Comparison of ENCODE assay signal across 8 cellular contexts in the genomic region with DNA sequence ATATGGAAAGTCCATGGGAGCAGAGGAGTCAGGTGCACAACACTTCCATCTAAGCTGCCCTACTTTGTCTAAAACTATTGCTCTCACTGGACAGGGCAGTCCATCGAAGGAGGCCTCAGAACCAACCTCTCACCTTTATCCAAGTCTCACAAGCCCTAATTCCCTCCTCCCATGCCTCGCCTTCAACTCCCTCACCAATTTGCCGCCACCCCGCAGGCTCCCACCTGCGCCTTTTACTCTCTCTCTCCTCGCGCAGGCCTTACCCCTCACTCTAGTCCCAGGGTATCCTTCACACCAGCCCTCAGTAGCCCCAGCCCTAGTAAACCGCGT. TPM values are rescaled to one million over a fixed set of nuclear protein-coding genes. Genes with fewer than 3 reads are reported as not detected.
DNase-seq lines count a peak whose midpoint lies in the region; ATAC-seq and TF ChIP-seq lines count a peak whose summit lies in the region.

No MANE protein-coding gene starts in this region.

- H3K27me3 ChIP-seq in adipocyte (replicated peaks; ENCODE audit: control insufficient read depth, insufficient read depth, low read length) (no peaks in the 10 kb centered on the region), right lobe of liver (no peaks in the 10 kb centered on the region)

- H3K4me1 ChIP-seq in adipocyte (ENCODE audit: control insufficient read depth, insufficient read depth, low read length) = peaks cover 17% of the 10 kb centered on the region
- H3K4me1 ChIP-seq in right lobe of liver = peaks cover 0 to 28% (median 7%) of the 10 kb centered on the region in 4 donors
- no peaks in the 10 kb centered on the region for H3K4me1 ChIP-seq in urinary bladder (ENCODE audit: insufficient read depth)

- TF ChIP-seq POLR2A in right lobe of liver (IDR thresholded peaks at IDR 0.05) = no peak

- no peaks in the 10 kb centered on the region for H3K9me3 ChIP-seq in adipocyte (ENCODE audit: control insufficient read depth, low read length)
- H3K9me3 ChIP-seq in right lobe of liver = no peaks in the 10 kb centered on the region

- peak overlapping the region; percentile 98 for H3K9ac ChIP-seq in adipocyte (ENCODE audit: low read length)

- intact Hi-C loops in right lobe of liver (cut with DNase I) = no loop called here

- DNase-seq in AG09309 (ENCODE audit: low read depth) = no peak
- DNase-seq in adipocyte (ENCODE audit: low read depth) = peak; percentile 56
- DNase-seq in right lobe of liver = no peak
- DNase-seq in GM19238 (ENCODE audit: insufficient read length, low spot score) = no peak
- DNase-seq in pons (ENCODE audit: low spot score) = no peak

- H3K36me3 ChIP-seq in adipocyte (ENCODE audit: control insufficient read depth, insufficient read depth, low read length, severe bottlenecking) (no peaks in the 10 kb centered on the region), right lobe of liver (no peaks in the 10 kb centered on the region), urinary bladder (ENCODE audit: insufficient read depth) (peaks cover 2% of the 10 kb centered on the region)

- peak overlapping the region; percentile 100 for H3K4me3 ChIP-seq in AG09309 (ENCODE audit: control insufficient read depth, low read depth, low read length)
- H3K4me3 ChIP-seq in adipocyte (ENCODE audit: low read length) = peak overlapping the region; percentile 99
- peak overlapping the region; percentile 72 to 78 (median 74) for H3K4me3 ChIP-seq in right lobe of liver
- H3K4me3 ChIP-seq in urinary bladder (ENCODE audit: low read depth, low read length) = peak overlapping the region; percentile 56

- no peak for TF ChIP-seq CTCF in AG09309 (IDR thresholded peaks at IDR 0.05; ENCODE audit: control insufficient read depth, insufficient read depth, low read depth, low read length, missing control alignments)
- no peak for TF ChIP-seq CTCF in right lobe of liver (IDR thresholded peaks at IDR 0.05)

- peak; percentile 0 for ATAC-seq in HG02938 (IDR thresholded peaks at IDR 0.05; ENCODE audit: unreplicated experiment)
- no peak for ATAC-seq in right lobe of liver
- ATAC-seq in GM18907 (IDR thresholded peaks at IDR 0.05; ENCODE audit: unreplicated experiment) = no peak

- H3K27ac ChIP-seq in right lobe of liver (peak overlapping the region in 2 of 3 donors; percentile 54 to 61), urinary bladder (ENCODE audit: low read depth) (no peak overlapping the region)

- WGBS in right lobe of liver (ENCODE audit: insufficient coverage, low coverage, low lambda C conversion rate, missing lambda C conversion rate) = 0% methylated on average over 9 of the region's 9 CpGs
- WGBS in urinary bladder = under 1% methylated on average over 9 of the region's 9 CpGs

RNA-seq across cellular contexts. Expression of a gene that starts 0.5 kb away (rescaled TPM):
- total RNA-seq in right lobe of liver (10 to 100 TPM; 20.3 to 37.5 (median 27.8) TPM), urinary bladder (14.5 TPM)
- polyA plus RNA-seq in urinary bladder = 35.4 TPM

RNA-seq across cellular contexts. Expression of a gene that starts 4.9 kb away (rescaled TPM):
- total RNA-seq in right lobe of liver = under 1 TPM in 1 of 6 experiments, not detected in 5; 0.25 TPM
- total RNA-seq in urinary bladder = not detected
- 0.28 TPM for polyA plus RNA-seq in urinary bladder

RNA-seq across cellular contexts. Expression of a gene that starts 25.7 kb away (rescaled TPM):
- total RNA-seq in right lobe of liver (not detected), urinary bladder (not detected)
- 0.04 TPM for polyA plus RNA-seq in urinary bladder

RNA-seq across cellular contexts. Expression of a gene that starts 28.6 kb away (rescaled TPM):
- total RNA-seq in right lobe of liver = not detected
- not detected for total RNA-seq in urinary bladder
- not detected for polyA plus RNA-seq in urinary bladder

RNA-seq across cellular contexts. Expression of a gene that starts 34.9 kb away (rescaled TPM):
- total RNA-seq in right lobe of liver = not detected
- total RNA-seq in urinary bladder = not detected
- not detected for polyA plus RNA-seq in urinary bladder
